ENCODE assay signal across 10 cellular contexts in the genomic region with DNA sequence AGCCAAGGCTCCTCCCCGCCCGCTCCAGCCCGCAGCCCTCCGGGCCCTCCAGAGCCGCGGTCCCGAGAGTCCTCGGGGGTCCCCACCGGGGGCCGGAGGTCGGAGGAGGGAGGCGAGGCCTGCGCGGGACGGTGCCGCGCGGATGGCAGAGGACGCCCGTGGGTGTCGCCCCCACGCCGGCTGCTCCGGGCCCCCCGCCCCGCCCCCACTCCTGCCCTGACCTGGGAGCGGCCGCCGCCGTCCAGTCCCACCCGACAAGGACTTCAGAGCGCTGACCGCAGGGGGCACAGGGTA. TPM values are rescaled to one million over a fixed set of nuclear protein-coding genes. Genes with fewer than 3 reads are reported as not detected.
DNase-seq lines count a peak whose midpoint lies in the region; ATAC-seq and TF ChIP-seq lines count a peak whose summit lies in the region.
"Had no signal": no experiment of that assay in that cellular context is flagged by ENCODE, and none has a peak within 500 bp of the region (broad histone marks: within the 10 kb centered on the region; RNA-seq: fewer than 3 reads in every experiment).

No MANE protein-coding gene starts in this region.

- H3K36me3 Mint-ChIP-seq in WTC11 = peaks cover 10% of the 10 kb centered on the region
- H3K36me3 Mint-ChIP-seq: activated CD4-positive, alpha-beta memory T cell treated with anti-CD3 and anti-CD28 coated beads for 36 hours had no signal

- H3K27me3 ChIP-seq in GM06990 (replicated peaks; ENCODE audit: control insufficient read depth, insufficient read depth, low read length) (no peaks in the 10 kb centered on the region), left ventricle myocardium inferior (ENCODE audit: low read depth) (peaks cover 35% of the 10 kb centered on the region), gastrocnemius medialis (peaks cover 22 to 32% (median 25%) of the 10 kb centered on the region in 3 donors)

- POLR2A ChIA-PET in WTC11 (lab: Charles Lee) = interaction anchor here (0.6 to 1.2 kb wide), 2 partner anchors 58 to 306 kb away, joined by 5 to 10 read pairs; no protein-coding TSS in a partner anchor

- H3K9me3 ChIP-seq in left ventricle myocardium inferior (replicated peaks) = peaks cover 8% of the 10 kb centered on the region
- no peaks in the 10 kb centered on the region for H3K9me3 ChIP-seq in gastrocnemius medialis

- H3K4me3 Mint-ChIP-seq in WTC11 = no peak overlapping the region
- H3K4me3 Mint-ChIP-seq: activated CD4-positive, alpha-beta memory T cell treated with anti-CD3 and anti-CD28 coated beads for 36 hours; stimulated activated naive CD8-positive, alpha-beta T cell treated with anti-CD3 and anti-CD28 coated beads, Interleukin-15, Interleukin-2, amounts not matched to agents 100 ng/mL and 50 ng/mL, for 24 hours had no signal

- DNase-seq in GM06990 (ENCODE audit: extremely low read depth, insufficient read length) (no peak), WTC11 (ENCODE audit: low spot score) (no peak), left ventricle myocardium inferior (no peak), gastrocnemius medialis (no peak), NCI-H2227 treated with DMSO at 0.1 percent for 48 hours (lab: John Stamatoyannopoulos, UW) (no peak), DMS79 treated with DMSO at 0.1 percent for 48 hours (lab: John Stamatoyannopoulos, UW) (no peak)
- DNase-seq: activated CD4-positive, alpha-beta memory T cell treated with anti-CD3 and anti-CD28 coated beads for 36 hours had no signal

- no peak for TF ChIP-seq POLR2A in gastrocnemius medialis (IDR thresholded peaks at IDR 0.05)

- H3K4me3 ChIP-seq in GM06990 (replicated peaks; ENCODE audit: low read depth, low read length) = peak overlapping the region; percentile 58
- H3K4me3 ChIP-seq in left ventricle myocardium inferior = peak overlapping the region; percentile 79
- H3K4me3 ChIP-seq in gastrocnemius medialis = peak overlapping the region; percentile 52 to 60 (median 54)

- peaks cover 4% of the 10 kb centered on the region; the same call in 1 of the 2 replicates for H3K27me3 Mint-ChIP-seq in WTC11 (ENCODE audit: low read depth)

- in situ Hi-C loops in gastrocnemius medialis (cut with MboI; ENCODE audit: low sequenced_read_pairs in 4 of 4) = loop anchor here in 1 of 4 donors (10.0 kb wide), 1 partner anchor 305 kb away; no protein-coding TSS in a partner anchor

- peaks cover 15% of the 10 kb centered on the region for H3K4me1 Mint-ChIP-seq in WTC11

- H3K4me1 ChIP-seq in left ventricle myocardium inferior (peaks cover 22% of the 10 kb centered on the region), gastrocnemius medialis (peaks cover 0 to 7% of the 10 kb centered on the region in 2 donors)

- H3K36me3 ChIP-seq in GM06990 (ENCODE audit: control insufficient read depth, insufficient read depth, low read length) (no peaks in the 10 kb centered on the region), left ventricle myocardium inferior (no peaks in the 10 kb centered on the region), gastrocnemius medialis (no peaks in the 10 kb centered on the region)

- intact Hi-C loops in left ventricle myocardium inferior (cut with micrococcal nuclease) = no loop called here
- intact Hi-C loops in gastrocnemius medialis (cut with DNase I; ENCODE audit: low total_unique reads) = loop anchor here (10.0 kb wide), 1 partner anchor 125 kb away; no protein-coding TSS in a partner anchor

- ATAC-seq in WTC11 = peak; percentile 14; the same call in 1 of the 2 replicates
- ATAC-seq in gastrocnemius medialis = no peak
- no peak for ATAC-seq in GM19395 (IDR thresholded peaks at IDR 0.05; ENCODE audit: unreplicated experiment)
- ATAC-seq in HG03175 (IDR thresholded peaks at IDR 0.05; ENCODE audit: unreplicated experiment) = no peak

- H3K27ac ChIP-seq in left ventricle myocardium inferior (replicated peaks) (peak overlapping the region; percentile 53), gastrocnemius medialis (peak overlapping the region in 3 of 4 donors; percentile 22 to 28 (median 22))

- no peak for TF ChIP-seq CTCF in GM06990 (IDR thresholded peaks at IDR 0.05; ENCODE audit: insufficient read depth, low read length, poor library complexity, severe bottlenecking)
- TF ChIP-seq CTCF in WTC11 (IDR thresholded peaks at IDR 0.05) = no peak
- no peak for TF ChIP-seq CTCF in left ventricle myocardium inferior (IDR thresholded peaks at IDR 0.05; ENCODE audit: borderline replicate concordance)
- no peak for TF ChIP-seq CTCF in gastrocnemius medialis (IDR thresholded peaks at IDR 0.05 in 4 of 5, conservative IDR thresholded peaks at IDR 0.05 in 1 of 5)

- peaks cover 10% of the 10 kb centered on the region for H3K9me3 Mint-ChIP-seq in WTC11
- H3K9me3 Mint-ChIP-seq: stimulated activated naive CD8-positive, alpha-beta T cell treated with anti-CD3 and anti-CD28 coated beads, Interleukin-15, Interleukin-2, amounts not matched to agents 100 ng/mL and 50 ng/mL, for 24 hours had no signal

- no peak overlapping the region for H3K27ac Mint-ChIP-seq in WTC11
- H3K27ac Mint-ChIP-seq: activated CD4-positive, alpha-beta memory T cell treated with anti-CD3 and anti-CD28 coated beads for 36 hours; stimulated activated naive CD8-positive, alpha-beta T cell treated with anti-CD3 and anti-CD28 coated beads, Interleukin-15, Interleukin-2, amounts not matched to agents 100 ng/mL and 50 ng/mL, for 24 hours had no signal

- CTCF ChIA-PET in WTC11 (lab: Charles Lee) = interaction anchor here (0.6 to 1.0 kb wide), 3 partner anchors 30 to 60 kb away, joined by 3 read pairs; no protein-coding TSS in a partner anchor

TF ChIP-seq in WTC11, 78 proteins besides CTCF, POLR2A, EP300 and RAD21 (continues in another document):
- no peak for TF ChIP-seq CBFB (CRISPR knock-in tag; IDR thresholded peaks at IDR 0.05; ENCODE audit: low read depth)
- TF ChIP-seq SP1 (CRISPR knock-in tag; conservative IDR thresholded peaks at IDR 0.05) = no peak
- TF ChIP-seq GTF2I (CRISPR knock-in tag; conservative IDR thresholded peaks at IDR 0.05) = no peak
- no peak for TF ChIP-seq NFYB (CRISPR knock-in tag; conservative IDR thresholded peaks at IDR 0.05; ENCODE audit: low read depth)
- TF ChIP-seq, protein P1, sequence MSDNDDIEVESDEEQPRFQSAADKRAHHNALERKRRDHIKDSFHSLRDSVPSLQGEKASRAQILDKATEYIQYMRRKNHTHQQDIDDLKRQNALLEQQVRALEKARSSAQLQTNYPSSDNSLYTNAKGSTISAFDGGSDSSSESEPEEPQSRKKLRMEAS (CRISPR knock-in tag; IDR thresholded peaks at IDR 0.05) = no peak
- TF ChIP-seq, protein P2, sequence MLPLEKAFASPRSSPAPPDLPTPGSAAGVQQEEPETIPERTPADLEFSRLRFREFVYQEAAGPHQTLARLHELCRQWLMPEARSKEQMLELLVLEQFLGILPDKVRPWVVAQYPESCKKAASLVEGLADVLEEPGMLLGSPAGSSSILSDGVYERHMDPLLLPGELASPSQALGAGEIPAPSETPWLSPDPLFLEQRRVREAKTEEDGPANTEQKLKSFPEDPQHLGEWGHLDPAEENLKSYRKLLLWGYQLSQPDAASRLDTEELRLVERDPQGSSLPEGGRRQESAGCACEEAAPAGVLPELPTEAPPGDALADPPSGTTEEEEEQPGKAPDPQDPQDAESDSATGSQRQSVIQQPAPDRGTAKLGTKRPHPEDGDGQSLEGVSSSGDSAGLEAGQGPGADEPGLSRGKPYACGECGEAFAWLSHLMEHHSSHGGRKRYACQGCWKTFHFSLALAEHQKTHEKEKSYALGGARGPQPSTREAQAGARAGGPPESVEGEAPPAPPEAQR (CRISPR knock-in tag; IDR thresholded peaks at IDR 0.05) = no peak
- TF ChIP-seq NR3C1 (CRISPR knock-in tag; conservative IDR thresholded peaks at IDR 0.05; ENCODE audit: low read depth) = no peak
- no peak for TF ChIP-seq PRRX2 (CRISPR knock-in tag; IDR thresholded peaks at IDR 0.05)
- TF ChIP-seq SOX15 (CRISPR knock-in tag; IDR thresholded peaks at IDR 0.05) = no peak
- TF ChIP-seq, protein P3, sequence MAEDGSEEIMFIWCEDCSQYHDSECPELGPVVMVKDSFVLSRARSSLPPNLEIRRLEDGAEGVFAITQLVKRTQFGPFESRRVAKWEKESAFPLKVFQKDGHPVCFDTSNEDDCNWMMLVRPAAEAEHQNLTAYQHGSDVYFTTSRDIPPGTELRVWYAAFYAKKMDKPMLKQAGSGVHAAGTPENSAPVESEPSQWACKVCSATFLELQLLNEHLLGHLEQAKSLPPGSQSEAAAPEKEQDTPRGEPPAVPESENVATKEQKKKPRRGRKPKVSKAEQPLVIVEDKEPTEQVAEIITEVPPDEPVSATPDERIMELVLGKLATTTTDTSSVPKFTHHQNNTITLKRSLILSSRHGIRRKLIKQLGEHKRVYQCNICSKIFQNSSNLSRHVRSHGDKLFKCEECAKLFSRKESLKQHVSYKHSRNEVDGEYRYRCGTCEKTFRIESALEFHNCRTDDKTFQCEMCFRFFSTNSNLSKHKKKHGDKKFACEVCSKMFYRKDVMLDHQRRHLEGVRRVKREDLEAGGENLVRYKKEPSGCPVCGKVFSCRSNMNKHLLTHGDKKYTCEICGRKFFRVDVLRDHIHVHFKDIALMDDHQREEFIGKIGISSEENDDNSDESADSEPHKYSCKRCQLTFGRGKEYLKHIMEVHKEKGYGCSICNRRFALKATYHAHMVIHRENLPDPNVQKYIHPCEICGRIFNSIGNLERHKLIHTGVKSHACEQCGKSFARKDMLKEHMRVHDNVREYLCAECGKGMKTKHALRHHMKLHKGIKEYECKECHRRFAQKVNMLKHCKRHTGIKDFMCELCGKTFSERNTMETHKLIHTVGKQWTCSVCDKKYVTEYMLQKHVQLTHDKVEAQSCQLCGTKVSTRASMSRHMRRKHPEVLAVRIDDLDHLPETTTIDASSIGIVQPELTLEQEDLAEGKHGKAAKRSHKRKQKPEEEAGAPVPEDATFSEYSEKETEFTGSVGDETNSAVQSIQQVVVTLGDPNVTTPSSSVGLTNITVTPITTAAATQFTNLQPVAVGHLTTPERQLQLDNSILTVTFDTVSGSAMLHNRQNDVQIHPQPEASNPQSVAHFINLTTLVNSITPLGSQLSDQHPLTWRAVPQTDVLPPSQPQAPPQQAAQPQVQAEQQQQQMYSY (CRISPR knock-in tag; IDR thresholded peaks at IDR 0.05) = no peak
- no peak for TF ChIP-seq HMGA2 (CRISPR knock-in tag; IDR thresholded peaks at IDR 0.05)
- no peak for TF ChIP-seq ZNF121 (CRISPR knock-in tag; IDR thresholded peaks at IDR 0.05)
- no peak for TF ChIP-seq TCF7 (CRISPR knock-in tag; IDR thresholded peaks at IDR 0.05; ENCODE audit: low read depth)
- TF ChIP-seq, protein P4, sequence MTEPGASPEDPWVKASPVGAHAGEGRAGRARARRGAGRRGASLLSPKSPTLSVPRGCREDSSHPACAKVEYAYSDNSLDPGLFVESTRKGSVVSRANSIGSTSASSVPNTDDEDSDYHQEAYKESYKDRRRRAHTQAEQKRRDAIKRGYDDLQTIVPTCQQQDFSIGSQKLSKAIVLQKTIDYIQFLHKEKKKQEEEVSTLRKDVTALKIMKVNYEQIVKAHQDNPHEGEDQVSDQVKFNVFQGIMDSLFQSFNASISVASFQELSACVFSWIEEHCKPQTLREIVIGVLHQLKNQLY (CRISPR knock-in tag; IDR thresholded peaks at IDR 0.05) = no peak
- TF ChIP-seq JAZF1 (CRISPR knock-in tag; IDR thresholded peaks at IDR 0.05) = no peak

RNA-seq across cellular contexts. Expression of a gene that starts 57.2 kb away (rescaled TPM):
- total RNA-seq in WTC11 (2021) (264 to 288 TPM (median 268 TPM) in 3 replicates), left ventricle myocardium inferior (211 TPM), gastrocnemius medialis (100 to 1,000 TPM; 130 to 269 (median 188) TPM)
